In the genomic region with DNA sequence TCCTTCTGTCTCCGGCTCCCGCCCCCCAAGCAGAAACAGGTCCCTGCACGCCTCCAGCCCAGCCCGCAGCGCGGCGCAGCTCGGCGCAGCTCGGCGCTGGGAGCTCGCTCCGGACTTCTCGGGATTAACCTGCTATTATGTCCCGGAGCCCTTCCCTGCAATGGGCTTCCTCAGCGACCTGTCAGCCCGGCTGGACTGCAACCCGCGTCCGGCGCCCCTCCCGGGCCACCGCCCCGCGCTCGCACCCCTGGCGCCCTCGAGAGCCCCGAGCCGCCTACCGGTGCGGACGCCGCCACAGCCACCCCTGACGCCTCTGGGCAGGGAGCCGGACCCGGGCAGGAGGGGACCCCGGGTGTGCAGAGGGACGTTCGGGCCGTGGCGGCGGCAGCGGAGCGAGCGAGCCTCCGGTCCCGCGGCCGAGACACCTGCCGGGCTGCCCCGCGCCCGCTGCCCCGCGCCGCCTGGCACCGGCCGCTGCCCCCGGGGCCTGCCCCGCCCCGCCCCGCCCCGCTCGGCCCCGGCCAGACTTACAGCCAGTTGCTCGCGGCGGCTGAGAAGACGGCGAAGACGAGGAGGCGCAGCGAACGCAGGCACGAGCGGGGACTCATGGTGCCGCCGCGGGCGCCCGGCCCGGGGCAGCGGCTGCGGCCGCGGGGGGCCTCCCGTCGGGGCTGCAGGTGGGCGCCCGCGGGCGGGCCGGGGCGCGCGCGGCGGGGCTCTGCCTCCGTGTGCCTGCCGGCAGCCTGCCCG, we compare ENCODE assay signal across 8 cellular contexts. TPM values are rescaled to one million over a fixed set of nuclear protein-coding genes. Genes with fewer than 3 reads are reported as not detected.
DNase-seq lines count a peak whose midpoint lies in the region; ATAC-seq and TF ChIP-seq lines count a peak whose summit lies in the region.

No MANE protein-coding gene starts in this region.

- H3K4me3 ChIP-seq in esophagus muscularis mucosa = peak overlapping the region; percentile 56 to 69 (median 56)

- H3K4me1 Mint-ChIP-seq in activated CD4-positive, alpha-beta T cell treated with anti-CD3 and anti-CD28 coated beads for 36 hours = peaks cover 5% of the 10 kb centered on the region
- H3K4me1 Mint-ChIP-seq in nephron progenitor cell (peaks cover 14% of the 10 kb centered on the region), HFFc6 (ENCODE audit: low read depth) (peaks cover 11% of the 10 kb centered on the region)

- H3K27me3 Mint-ChIP-seq in activated CD4-positive, alpha-beta T cell treated with anti-CD3 and anti-CD28 coated beads for 36 hours = peaks cover 41% of the 10 kb centered on the region
- H3K27me3 Mint-ChIP-seq in nephron progenitor cell (ENCODE audit: low read depth, poor library complexity) = peaks cover 89% of the 10 kb centered on the region
- H3K27me3 Mint-ChIP-seq in HFFc6 (ENCODE audit: insufficient read depth) = peaks cover 42% of the 10 kb centered on the region

- H3K36me3 Mint-ChIP-seq in activated CD4-positive, alpha-beta T cell treated with anti-CD3 and anti-CD28 coated beads for 36 hours (ENCODE audit: low read depth) = no peaks in the 10 kb centered on the region
- no peaks in the 10 kb centered on the region for H3K36me3 Mint-ChIP-seq in nephron progenitor cell (ENCODE audit: low read depth)
- H3K36me3 Mint-ChIP-seq in HFFc6 (ENCODE audit: low read depth) = no peaks in the 10 kb centered on the region

- TF ChIP-seq EP300 in esophagus muscularis mucosa (IDR thresholded peaks at IDR 0.05) = no peak

- H3K4me1 ChIP-seq in esophagus muscularis mucosa = peaks cover 12 to 26% (median 20%) of the 10 kb centered on the region in 4 donors

- H3K9me3 ChIP-seq in esophagus muscularis mucosa = no peaks in the 10 kb centered on the region

- peak overlapping the region; percentile 88 for H3K27ac ChIP-seq in RWPE1
- H3K27ac ChIP-seq in esophagus muscularis mucosa (replicated peaks in 1 of 4) = peak overlapping the region in 1 of 4 donors; percentile 18

- no peak for TF ChIP-seq CTCF in RWPE1 (conservative IDR thresholded peaks at IDR 0.05; ENCODE audit: low read depth)
- TF ChIP-seq CTCF in esophagus muscularis mucosa (IDR thresholded peaks at IDR 0.05) = no peak
- no peak for TF ChIP-seq CTCF in nephron progenitor cell (IDR thresholded peaks at IDR 0.05)
- no peak for TF ChIP-seq CTCF in HFFc6 (IDR thresholded peaks at IDR 0.05)

- H3K9me3 Mint-ChIP-seq in activated CD4-positive, alpha-beta T cell treated with anti-CD3 and anti-CD28 coated beads for 36 hours (ENCODE audit: low read depth) = no peaks in the 10 kb centered on the region
- H3K9me3 Mint-ChIP-seq in nephron progenitor cell = no peaks in the 10 kb centered on the region
- H3K9me3 Mint-ChIP-seq in HFFc6 = no peaks in the 10 kb centered on the region

- no peak overlapping the region for H3K27ac Mint-ChIP-seq in activated CD4-positive, alpha-beta T cell treated with anti-CD3 and anti-CD28 coated beads for 36 hours
- H3K27ac Mint-ChIP-seq in nephron progenitor cell = no peak overlapping the region
- H3K27ac Mint-ChIP-seq in HFFc6 = no peak overlapping the region

- H3K4me3 Mint-ChIP-seq in activated CD4-positive, alpha-beta T cell treated with anti-CD3 and anti-CD28 coated beads for 36 hours = no peak overlapping the region
- H3K4me3 Mint-ChIP-seq in nephron progenitor cell = peak overlapping the region; percentile 20
- H3K4me3 Mint-ChIP-seq in HFFc6 = no peak overlapping the region

- intact Hi-C loops in activated CD4-positive, alpha-beta T cell treated with anti-CD3 and anti-CD28 coated beads for 36 hours (cut with DNase I, micrococcal nuclease) = no loop called here
- intact Hi-C loops in esophagus muscularis mucosa (cut with DNase I) = no loop called here

- POLR2A ChIA-PET in activated CD4-positive, alpha-beta T cell treated with anti-CD3 and anti-CD28 coated beads for 36 hours (lab: Charles Lee) = interaction anchor here (1.0 kb wide), 1 partner anchor 124 kb away, joined by 4 read pairs; no protein-coding TSS in a partner anchor
- POLR2A ChIA-PET in RWPE1 (lab: Yijun Ruan, JAX; ENCODE audit: low non-redundant PET) = no interaction called here

- no peak for TF ChIP-seq POLR2A in esophagus muscularis mucosa (IDR thresholded peaks at IDR 0.05; ENCODE audit: low read depth)

- no peaks in the 10 kb centered on the region for H3K36me3 ChIP-seq in esophagus muscularis mucosa

- 0% methylated on average over 26 of the region's 102 CpGs for WGBS in esophagus muscularis mucosa

- peaks cover 0 to 75% (median 7%) of the 10 kb centered on the region in 4 donors for H3K27me3 ChIP-seq in esophagus muscularis mucosa

- CTCF ChIA-PET in activated CD4-positive, alpha-beta T cell treated with anti-CD3 and anti-CD28 coated beads for 36 hours (lab: Charles Lee) = interaction anchor here (0.8 to 1.2 kb wide), 2 partner anchors 33 to 274 kb away, joined by 3 to 4 read pairs; no protein-coding TSS in a partner anchor
- CTCF ChIA-PET in RWPE1 (lab: Yijun Ruan, JAX) = interaction anchor here (0.7 to 1.3 kb wide), 3 partner anchors 10 to 81 kb away, joined by 3 read pairs; no protein-coding TSS in a partner anchor

- ATAC-seq in activated CD4-positive, alpha-beta T cell treated with anti-CD3 and anti-CD28 coated beads for 36 hours = peak; percentile 32
- ATAC-seq in GM19452 (IDR thresholded peaks at IDR 0.05; ENCODE audit: unreplicated experiment) (no peak), HG02642 (IDR thresholded peaks at IDR 0.05; ENCODE audit: poor library complexity, unreplicated experiment) (no peak)

- peak; percentile 43 for DNase-seq in activated CD4-positive, alpha-beta T cell treated with anti-CD3 and anti-CD28 coated beads for 36 hours
- DNase-seq in activated CD4-positive, alpha-beta T cell treated with anti-CD3 and anti-CD28 coated beads, Interleukin-2, amount 50 U/mL, for 4 hours = no peak
- DNase-seq in RWPE1 (ENCODE audit: low spot score) (peak; percentile 49), esophagus muscularis mucosa (ENCODE audit: extremely low spot score) (no peak), nephron progenitor cell (peak; percentile 54), HFFc6 (no peak)

RNA-seq across cellular contexts. Expression of gene WNT4, which starts 0.4 kb away (rescaled TPM):
- not detected for total RNA-seq in activated CD4-positive, alpha-beta T cell treated with anti-CD3 and anti-CD28 coated beads for 36 hours
- total RNA-seq in esophagus muscularis mucosa = under 1 TPM in 3 of 4 donors, not detected in 1; 0.19 to 0.33 (median 0.29) TPM
- not detected for total RNA-seq in HFFc6 (2021; fragmentation: NEBNext Ultra II Directional; extraction: Animal tissue kit (Norgen Biotek cat#: 25700))

Comparison
In these comparisons a context has a peak if more than half of its experiments do, and no peak if none do; other contexts are left out.
1. DNase-seq: peak in activated CD4-positive, alpha-beta T cell treated with anti-CD3 and anti-CD28 coated beads for 36 hours (single experiment), RWPE1 (single experiment) and nephron progenitor cell (single experiment); none in activated CD4-positive, alpha-beta T cell treated with anti-CD3 and anti-CD28 coated beads, Interleukin-2, amount 50 U/mL, for 4 hours (0 of 2), esophagus muscularis mucosa (single experiment) and HFFc6 (single experiment).